ENCODE assay signal across 17 cellular contexts in genomic region chr3:33482126-33482525, GRCh38. TPM values are rescaled to one million over a fixed set of nuclear protein-coding genes. Genes with fewer than 3 reads are reported as not detected.
DNase-seq lines count a peak whose midpoint lies in the region; ATAC-seq and TF ChIP-seq lines count a peak whose summit lies in the region.
"Had no signal": no experiment of that assay in that cellular context is flagged by ENCODE, and none has a peak within 500 bp of the region (broad histone marks: within the 10 kb centered on the region; RNA-seq: fewer than 3 reads in every experiment).

No MANE protein-coding gene starts in this region.

- no peaks in the 10 kb centered on the region for H3K36me3 ChIP-seq in adipocyte (ENCODE audit: control insufficient read depth, insufficient read depth, low read length, severe bottlenecking)
- H3K36me3 ChIP-seq in upper lobe of left lung: no peaks in the 10 kb centered on the region
- H3K36me3 ChIP-seq: heart right ventricle had no signal

- TF ChIP-seq POLR2A in upper lobe of left lung (IDR thresholded peaks at IDR 0.05): no peak

- H3K9me3 ChIP-seq in adipocyte (ENCODE audit: control insufficient read depth, low read length) (peaks cover 10% of the 10 kb centered on the region), upper lobe of left lung (no peaks in the 10 kb centered on the region)

- no peak for TF ChIP-seq EP300 in upper lobe of left lung (IDR thresholded peaks at IDR 0.05)

- peak overlapping the region; percentile 35 for H3K4me3 ChIP-seq in adipocyte (ENCODE audit: low read length)
- peak overlapping the region in 1 of 4 donors; percentile 13 for H3K4me3 ChIP-seq in upper lobe of left lung
- H3K4me3 ChIP-seq: heart right ventricle had no signal

- H3K9ac ChIP-seq in adipocyte (ENCODE audit: low read length): no peak overlapping the region

- no peak for TF ChIP-seq CTCF in upper lobe of left lung (IDR thresholded peaks at IDR 0.05)

- WGBS in upper lobe of left lung, 2 donors: 46 to 50% methylated on average over 1 of the region's 1 CpG

- peak overlapping the region in 3 of 4 donors; percentile 36 to 56 (median 49) for H3K27ac ChIP-seq in upper lobe of left lung
- H3K27ac ChIP-seq: heart right ventricle had no signal

- H3K27me3 ChIP-seq in adipocyte (replicated peaks; ENCODE audit: control insufficient read depth, insufficient read depth, low read length) (no peaks in the 10 kb centered on the region), upper lobe of left lung (no peaks in the 10 kb centered on the region)
- H3K27me3 ChIP-seq: heart right ventricle had no signal

- ATAC-seq in left lobe of liver (peak; percentile 80), upper lobe of left lung (ENCODE audit: low FRiP score in 2 of 2) (peak in 1 of 2 donors; percentile 59)
- ATAC-seq: activated CD4-positive, alpha-beta T cell treated with anti-CD3 and anti-CD28 coated beads for 36 hours; heart right ventricle had no signal

- peak; percentile 12 for DNase-seq in NCI-H2196 (lab: John Stamatoyannopoulos, UW; ENCODE audit: unreplicated experiment)
- no peak for DNase-seq in NCI-H2196 treated with DMSO at 0.1 percent for 48 hours (lab: John Stamatoyannopoulos, UW; ENCODE audit: unreplicated experiment)
- DNase-seq in adipocyte (ENCODE audit: low read depth): peak; percentile 62
- no peak for DNase-seq in left lobe of liver (ENCODE audit: low spot score)
- no peak for DNase-seq in upper lobe of left lung
- no peak for DNase-seq in NCI-H1092 treated with DMSO at 0.1 percent for 48 hours (lab: John Stamatoyannopoulos, UW)
- no peak for DNase-seq in cerebellum (ENCODE audit: low spot score)
- no peak for DNase-seq in activated naive CD4-positive, alpha-beta T cell treated with anti-CD3 and anti-CD28 coated beads, Interleukin-2, amount 50 U/mL, for 16 hours
- DNase-seq: ACHN; activated CD4-positive, alpha-beta T cell treated with anti-CD3 and anti-CD28 coated beads for 36 hours; central memory CD4-positive, alpha-beta T cell; heart right ventricle; kidney glomerular epithelial cell; naive B cell; NCI-H1048; NCI-H526; T-helper 2 cell had no signal

- H3K4me1 ChIP-seq in adipocyte (ENCODE audit: control insufficient read depth, insufficient read depth, low read length) (peaks cover 18% of the 10 kb centered on the region), upper lobe of left lung (peaks cover 0 to 10% (median 5%) of the 10 kb centered on the region in 4 donors)

RNA-seq across cellular contexts. Expression of gene UBP1, which starts 41.9 kb away (rescaled TPM):
- total RNA-seq in left lobe of liver (24.3 TPM), upper lobe of left lung (10 to 100 TPM; 60.2 to 81.4 (median 65.8) TPM), cerebellum (70.9 TPM)

Comparison
In these comparisons a context has a peak if more than half of its experiments do, and no peak if none do; other contexts are left out.
1. DNase-seq: peak in NCI-H2196 (single experiment) and adipocyte (single experiment); none in NCI-H2196 treated with DMSO at 0.1 percent for 48 hours (single experiment), left lobe of liver (single experiment), upper lobe of left lung (0 of 2), NCI-H1092 treated with DMSO at 0.1 percent for 48 hours (single experiment), cerebellum (single experiment) and activated naive CD4-positive, alpha-beta T cell treated with anti-CD3 and anti-CD28 coated beads, Interleukin-2, amount 50 U/mL, for 16 hours (single experiment).